ENCODE assay signal across 26 cellular contexts in genomic region chr5:30871191-30871590, GRCh38.
"Had no signal": no experiment of that assay in that cellular context is flagged by ENCODE, and none has a peak within 500 bp of the region (broad histone marks: within the 10 kb centered on the region; RNA-seq: fewer than 3 reads in every experiment).

No MANE protein-coding gene starts in this region.

- H3K27me3 ChIP-seq: esophagus muscularis mucosa, neutrophil, pancreas, right lobe of liver, testis, tibial artery had no signal

- H3K36me3 ChIP-seq: esophagus muscularis mucosa, neutrophil, pancreas, right lobe of liver, tibial artery had no signal

- H3K4me1 ChIP-seq: pancreas, right lobe of liver, testis had no signal

- H3K27me3 Mint-ChIP-seq: memory B cell had no signal

- H3K4me1 Mint-ChIP-seq: immature natural killer cell; memory B cell; natural killer cell; stimulated activated effector memory CD8-positive, alpha-beta T cell treated with anti-CD3 and anti-CD28 coated beads, Interleukin-12 subunit alpha, Interleukin-12 subunit beta, amount 100 ng/mL, for 72 hours had no signal

- H3K36me3 Mint-ChIP-seq: memory B cell; stimulated activated effector memory CD8-positive, alpha-beta T cell treated with anti-CD3 and anti-CD28 coated beads, Interleukin-12 subunit alpha, Interleukin-12 subunit beta, amount 100 ng/mL, for 72 hours; type B pancreatic cell had no signal

- H3K4me3 ChIP-seq: coronary artery, esophagus muscularis mucosa, lung, pancreas, right lobe of liver, testis, tibial artery had no signal

- ATAC-seq: left colon; left ventricle myocardium superior; natural killer cell; pancreas; right lobe of liver; stimulated activated effector memory CD8-positive, alpha-beta T cell treated with anti-CD3 and anti-CD28 coated beads, Interleukin-12 subunit alpha, Interleukin-12 subunit beta, amount 100 ng/mL, for 72 hours; stimulated activated naive CD8-positive, alpha-beta T cell treated with anti-CD3 and anti-CD28 coated beads, Interleukin-15, Interleukin-2, amounts not matched to agents 100 U/mL and 50 U/mL, for 24 hours had no signal

- DNase-seq: dermis blood vessel endothelial cell; effector memory CD4-positive, alpha-beta T cell; foreskin melanocyte; glutamatergic neuron; immature natural killer cell; islet precursor cell; kidney glomerular epithelial cell; left colon; left ventricle myocardium superior; natural killer cell; pancreas; right lobe of liver; small intestine; stimulated activated CD4-positive, alpha-beta T cell treated with anti-CD3 and anti-CD28 coated beads, Interleukin-15, amount 100 ng/mL, for 24 hours; stimulated activated CD4-positive, alpha-beta T cell treated with anti-CD3 and anti-CD28 coated beads, Interleukin-4, amount 100 ng/mL, for 1 hour; stimulated activated naive CD8-positive, alpha-beta T cell treated with anti-CD3 and anti-CD28 coated beads, Interleukin-15, Interleukin-2, amounts not matched to agents 100 U/mL and 50 U/mL, for 24 hours; substantia nigra; testis; tibial artery had no signal

- H3K27ac Mint-ChIP-seq: immature natural killer cell; memory B cell; natural killer cell; stimulated activated effector memory CD8-positive, alpha-beta T cell treated with anti-CD3 and anti-CD28 coated beads, Interleukin-12 subunit alpha, Interleukin-12 subunit beta, amount 100 ng/mL, for 72 hours; type B pancreatic cell had no signal

- H3K4me3 Mint-ChIP-seq: immature natural killer cell; memory B cell; natural killer cell; stimulated activated effector memory CD8-positive, alpha-beta T cell treated with anti-CD3 and anti-CD28 coated beads, Interleukin-12 subunit alpha, Interleukin-12 subunit beta, amount 100 ng/mL, for 72 hours; type B pancreatic cell had no signal

- H3K27ac ChIP-seq: coronary artery, esophagus muscularis mucosa, neutrophil, pancreas, right lobe of liver, testis, tibial artery had no signal

- H3K9me3 ChIP-seq: esophagus muscularis mucosa, neutrophil, pancreas, right lobe of liver, testis, tibial artery had no signal

- H3K9me3 Mint-ChIP-seq: type B pancreatic cell had no signal
